15 cellular contexts compared by ENCODE assay signal in the genomic region with DNA sequence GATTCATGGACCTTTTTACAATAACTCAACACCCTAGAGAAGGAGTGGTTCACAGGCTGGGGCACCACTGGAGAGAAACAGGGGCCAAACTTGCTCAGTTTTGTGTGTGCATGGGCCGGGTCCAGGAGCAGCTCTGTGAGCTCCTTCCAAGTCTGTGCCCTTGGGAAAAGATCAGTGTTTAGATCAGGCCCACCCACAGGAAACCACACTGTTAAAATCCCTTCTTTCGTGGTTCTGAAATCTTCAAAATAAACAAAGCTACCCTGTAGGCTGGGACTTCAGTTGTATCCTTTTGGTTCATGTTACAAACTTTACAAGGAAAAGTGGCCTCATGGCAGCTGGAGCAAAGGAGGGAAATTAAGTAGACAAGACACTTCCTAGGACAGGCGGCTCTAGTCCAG.
DNase-seq lines count a peak whose midpoint lies in the region; ATAC-seq, FAIRE-seq and TF ChIP-seq lines count a peak whose summit lies in the region.
"Had no signal": no experiment of that assay in that cellular context is flagged by ENCODE, and none has a peak within 500 bp of the region (broad histone marks: within the 10 kb centered on the region; RNA-seq: fewer than 3 reads in every experiment).

No MANE protein-coding gene starts in this region.

- H3K9me2 ChIP-seq in Loucy (replicated peaks; ENCODE audit: low read depth, low read length) = no peaks in the 10 kb centered on the region

- H3K79me1 ChIP-seq in H1 (ENCODE audit: low read depth, low read length) = no peaks in the 10 kb centered on the region

- H3K27ac ChIP-seq in BLaER1 (no peak overlapping the region), H1 (ENCODE audit: low read depth, low read length) (no peak overlapping the region), gastrocnemius medialis (no peak overlapping the region)
- no peak overlapping the region for H3K27ac ChIP-seq in CD8-positive, alpha-beta T cell (ENCODE audit: low read depth, low read length)
- H3K27ac ChIP-seq: esophagus muscularis mucosa, transverse colon had no signal

- H3K79me2 ChIP-seq in Loucy (ENCODE audit: insufficient read depth, low read length) = no peaks in the 10 kb centered on the region
- no peaks in the 10 kb centered on the region for H3K79me2 ChIP-seq in H1 (ENCODE audit: control insufficient read depth in 1 of 2, insufficient read depth in 2 of 2, low read length in 2 of 2)

- no peak overlapping the region for H2BK20ac ChIP-seq in H1 (ENCODE audit: low read length)

- TF ChIP-seq RAD21 in H1 (IDR thresholded peaks at IDR 0.05 in 1 of 2, conservative IDR thresholded peaks at IDR 0.05 in 1 of 2; ENCODE audit: low read depth in 2 of 2, low read length in 2 of 2) = no peak

- no peak for TF ChIP-seq EP300 in H1 (IDR thresholded peaks at IDR 0.05; ENCODE audit: borderline replicate concordance in 1 of 2, low read depth in 2 of 2, low read length in 2 of 2)

- H2AFZ ChIP-seq in Loucy (ENCODE audit: low read length) (no peak overlapping the region), H1 (ENCODE audit: low read length) (peak overlapping the region; percentile 90)

- H3K4ac ChIP-seq in H1 (replicated peaks; ENCODE audit: insufficient read length, low read depth, low read length) = no peak overlapping the region

- in situ Hi-C loops in gastrocnemius medialis (cut with MboI; ENCODE audit: low sequenced_read_pairs in 4 of 4) = no loop called here

- H4K20me1 ChIP-seq in BLaER1 (no peaks in the 10 kb centered on the region), Loucy (ENCODE audit: insufficient read depth, low read length, poor library complexity, severe bottlenecking) (no peaks in the 10 kb centered on the region), H1 (replicated peaks in 1 of 2; ENCODE audit: control insufficient read depth in 1 of 2, insufficient read depth in 2 of 2, low read length in 2 of 2) (no peaks in the 10 kb centered on the region)

- H3K9me3 ChIP-seq in BLaER1 (peaks cover 9% of the 10 kb centered on the region; the same call in 1 of the 2 replicates), Loucy (ENCODE audit: insufficient read depth, low read depth, low read length) (peaks cover 9% of the 10 kb centered on the region; the same call in 1 of the 2 replicates), H1 (ENCODE audit: insufficient read depth in 2 of 2, low read depth in 1 of 2, low read length in 1 of 2) (no peaks in the 10 kb centered on the region; a peak in 1 of 4 replicates), gastrocnemius medialis (no peaks in the 10 kb centered on the region)
- no peaks in the 10 kb centered on the region for H3K9me3 ChIP-seq in CD8-positive, alpha-beta T cell (ENCODE audit: low read length)
- H3K9me3 ChIP-seq: esophagus muscularis mucosa, transverse colon had no signal

- H3K4me1 ChIP-seq in BLaER1 (peaks cover 29% of the 10 kb centered on the region), Loucy (ENCODE audit: insufficient read depth, low read length, poor library complexity, severe bottlenecking) (peaks cover 54% of the 10 kb centered on the region), H1 (replicated peaks in 1 of 4; ENCODE audit: control insufficient read depth in 3 of 4, insufficient read depth in 4 of 4, low read length in 3 of 4) (no peaks in the 10 kb centered on the region; a peak in 2 of 7 replicates), gastrocnemius medialis (peaks cover 0 to 3% of the 10 kb centered on the region in 2 donors)
- no peaks in the 10 kb centered on the region for H3K4me1 ChIP-seq in CD8-positive, alpha-beta T cell (ENCODE audit: insufficient read depth, low read length)

- H3K9ac ChIP-seq in BLaER1 (peak overlapping the region; percentile 33; the same call in 1 of the 2 replicates), Loucy (ENCODE audit: low read depth, low read length, poor library complexity, severe bottlenecking) (peak overlapping the region; percentile 64), H1 (replicated peaks in 1 of 4; ENCODE audit: extremely low read depth in 1 of 4, low read depth in 3 of 4, low read length in 3 of 4) (no peak overlapping the region)

- peaks cover 34% of the 10 kb centered on the region for H3K27me3 Mint-ChIP-seq in nephron (ENCODE audit: low read depth)
- peaks cover 2% of the 10 kb centered on the region for H3K27me3 Mint-ChIP-seq in CD8-positive, alpha-beta T cell (ENCODE audit: low read depth)

- no peak overlapping the region for H2BK120ac ChIP-seq in H1 (replicated peaks; ENCODE audit: low read depth, low read length)

- H2BK5ac ChIP-seq in H1 (ENCODE audit: low read depth, low read length) = no peak overlapping the region

- no peak overlapping the region for H2AK5ac ChIP-seq in H1 (ENCODE audit: low read depth, low read length)

- TF ChIP-seq POLR2A in H1 (IDR thresholded peaks at IDR 0.05; ENCODE audit: control extremely low read depth in 1 of 2, low read depth in 2 of 2, low read length in 2 of 2) (no peak), gastrocnemius medialis (IDR thresholded peaks at IDR 0.05) (no peak)

- H3K27ac Mint-ChIP-seq in nephron = peak overlapping the region; percentile 2 to 68 (median 67)
- H3K27ac Mint-ChIP-seq in CD8-positive, alpha-beta T cell = no peak overlapping the region

- H3K56ac ChIP-seq in H1 (replicated peaks; ENCODE audit: insufficient read length, low read depth, low read length) = no peak overlapping the region

- no peak overlapping the region for H4K8ac ChIP-seq in H1 (ENCODE audit: extremely low read depth, insufficient read depth, low read length)

- H3K4me3 ChIP-seq in BLaER1 (no peak overlapping the region), Loucy (ENCODE audit: low read length, poor library complexity, severe bottlenecking) (peak overlapping the region; percentile 9), H1 (ENCODE audit: extremely low read depth in 1 of 4, insufficient read depth in 2 of 4, low read depth in 3 of 4, low read length in 4 of 4) (no peak overlapping the region), gastrocnemius medialis (no peak overlapping the region), H7 (ENCODE audit: insufficient read depth, low read depth, low read length) (no peak overlapping the region)
- no peak overlapping the region for H3K4me3 ChIP-seq in CD8-positive, alpha-beta T cell (ENCODE audit: low read depth, low read length)
- H3K4me3 ChIP-seq: esophagus muscularis mucosa, transverse colon had no signal

- H3K4me3 Mint-ChIP-seq in nephron = peak overlapping the region in 1 of 3 experiments; percentile 19
- H3K4me3 Mint-ChIP-seq in CD8-positive, alpha-beta T cell = no peak overlapping the region

- H2BK12ac ChIP-seq in H1 (ENCODE audit: low read depth, low read length) = no peak overlapping the region

- no peak overlapping the region for H3K18ac ChIP-seq in H1 (ENCODE audit: extremely low read depth, low read length)

- no peak overlapping the region for H4K91ac ChIP-seq in H1 (replicated peaks; ENCODE audit: insufficient read length, low read length)

- H3K14ac ChIP-seq in H1 (ENCODE audit: insufficient read length) = no peak overlapping the region

- no peaks in the 10 kb centered on the region for H3F3A ChIP-seq in Loucy (ENCODE audit: low read depth)

- TF ChIP-seq CTCF in Loucy (conservative IDR thresholded peaks at IDR 0.05; ENCODE audit: low read length) = no peak
- TF ChIP-seq CTCF in H1 (IDR thresholded peaks at IDR 0.05; ENCODE audit: control extremely low read depth in 1 of 3, insufficient read depth in 1 of 3, low read depth in 1 of 3, low read length in 3 of 3) = no peak
- no peak for TF ChIP-seq CTCF in nephron (IDR thresholded peaks at IDR 0.05; ENCODE audit: unreplicated experiment in 3 of 3)
- TF ChIP-seq CTCF in CD8-positive, alpha-beta T cell (IDR thresholded peaks at IDR 0.05) = no peak
- no peak for TF ChIP-seq CTCF in gastrocnemius medialis (IDR thresholded peaks at IDR 0.05 in 4 of 5, conservative IDR thresholded peaks at IDR 0.05 in 1 of 5)

- no peaks in the 10 kb centered on the region for H3K36me3 Mint-ChIP-seq in nephron (ENCODE audit: low read depth)
- no peaks in the 10 kb centered on the region for H3K36me3 Mint-ChIP-seq in CD8-positive, alpha-beta T cell

- no peak overlapping the region for H4K5ac ChIP-seq in H1 (ENCODE audit: insufficient read length, low read depth, low read length)

- H3K4me2 ChIP-seq in BLaER1 = peak overlapping the region; percentile 76
- H3K4me2 ChIP-seq in Loucy (ENCODE audit: low read depth, low read length, poor library complexity, severe bottlenecking) = peak overlapping the region; percentile 44
- no peak overlapping the region for H3K4me2 ChIP-seq in H1 (ENCODE audit: insufficient read depth in 1 of 2, low read depth in 2 of 2, low read length in 2 of 2)

- H2BK15ac ChIP-seq in H1 (ENCODE audit: low read length) = no peak overlapping the region

- H3K23ac ChIP-seq in H1 (ENCODE audit: insufficient read length) = no peak overlapping the region

- CTCF ChIA-PET in H1 (lab: Charles Lee; ENCODE audit: partially characterized antibody) = interaction anchor here (0.9 to 2.3 kb wide), 10 partner anchors 10 to 985 kb away, joined by 3 to 7 read pairs (median 4); no protein-coding TSS in a partner anchor
- CTCF ChIA-PET in CD8-positive, alpha-beta T cell (lab: Charles Lee) = interaction anchor here (0.6 to 1.3 kb wide), 4 partner anchors 67 to 729 kb away, joined by 3 to 4 read pairs (median 3); no protein-coding TSS in a partner anchor

- no peaks in the 10 kb centered on the region for H3K23me2 ChIP-seq in H1 (ENCODE audit: low read depth, low read length)

- H3K36me3 ChIP-seq in BLaER1 (no peaks in the 10 kb centered on the region), Loucy (ENCODE audit: insufficient read depth, low read length) (peaks cover 3% of the 10 kb centered on the region; the same call in 1 of the 2 replicates), H1 (ENCODE audit: control insufficient read depth in 2 of 4, insufficient read depth in 4 of 4, low read length in 3 of 4) (no peaks in the 10 kb centered on the region), gastrocnemius medialis (no peaks in the 10 kb centered on the region), H7 (replicated peaks; ENCODE audit: control insufficient read depth, insufficient read depth, low read length) (no peaks in the 10 kb centered on the region)
- no peaks in the 10 kb centered on the region for H3K36me3 ChIP-seq in CD8-positive, alpha-beta T cell (ENCODE audit: insufficient read depth, low read length)
- H3K36me3 ChIP-seq: esophagus muscularis mucosa, transverse colon had no signal

- DNase-seq in H1 (ENCODE audit: low read depth in 1 of 2, low spot score in 2 of 2) (no peak), NCI-H526 treated with DMSO at 0.1 percent for 48 hours (lab: John Stamatoyannopoulos, UW) (no peak), gastrocnemius medialis (no peak), H7 (no peak)
- no peak for DNase-seq in CD8-positive, alpha-beta T cell
- DNase-seq: activated CD4-positive, alpha-beta T cell treated with anti-CD3 and anti-CD28 coated beads, Interleukin-2, amount 50 U/mL, for 4 hours; dermis blood vessel endothelial cell; NCI-H510A; stimulated activated CD4-positive, alpha-beta T cell treated with anti-CD3 and anti-CD28 coated beads, Interleukin-2, amount 100 ng/mL, for 48 hours; transverse colon had no signal

- peaks cover 2% of the 10 kb centered on the region for H3K9me3 Mint-ChIP-seq in nephron
- H3K9me3 Mint-ChIP-seq in CD8-positive, alpha-beta T cell = no peaks in the 10 kb centered on the region

- no peak for ATAC-seq in CD8-positive, alpha-beta T cell
- ATAC-seq in gastrocnemius medialis = no peak

- no peak for FAIRE-seq in H1 (lab: Jason Lieb, UNC)
- FAIRE-seq: TTC549 had no signal

- intact Hi-C loops in CD8-positive, alpha-beta T cell (cut with DNase I, micrococcal nuclease) = loop anchor here in 1 of 2 experiments (2.0 to 5.0 kb wide), 2 partner anchors 693 to 716 kb away; no protein-coding TSS in a partner anchor
- intact Hi-C loops in gastrocnemius medialis (cut with DNase I; ENCODE audit: low total_unique reads) = no loop called here

- POLR2A ChIA-PET in H1 (lab: Charles Lee; ENCODE audit: partially characterized antibody) = no interaction called here
- POLR2A ChIA-PET in CD8-positive, alpha-beta T cell (lab: Charles Lee) = no interaction called here

- peaks cover 27% of the 10 kb centered on the region for H3K4me1 Mint-ChIP-seq in nephron
- H3K4me1 Mint-ChIP-seq in CD8-positive, alpha-beta T cell (ENCODE audit: low read depth) = no peaks in the 10 kb centered on the region

- 84% methylated on average over 3 of the region's 3 CpGs; no CpG with 5 or more reads in 1 of the 2 experiments for WGBS in H1 (ENCODE audit: extremely low coverage in 1 of 2, insufficient coverage in 1 of 2, insufficient read length in 1 of 2, insufficient replicate concordance in 2 of 2, low coverage in 1 of 2, low lambda C conversion rate in 2 of 2, missing lambda C conversion rate in 1 of 2), 2 experiments

- H3K27me3 ChIP-seq in BLaER1 (no peaks in the 10 kb centered on the region), Loucy (ENCODE audit: insufficient read depth, low read length, poor library complexity, severe bottlenecking) (no peaks in the 10 kb centered on the region), H1 (replicated peaks in 1 of 4; ENCODE audit: control insufficient read depth in 3 of 4, extremely low read depth in 1 of 4, insufficient read depth in 3 of 4, low read length in 3 of 4) (no peaks in the 10 kb centered on the region), gastrocnemius medialis (no peaks in the 10 kb centered on the region), H7 (ENCODE audit: control insufficient read depth, insufficient read depth, low read length) (no peaks in the 10 kb centered on the region)
- H3K27me3 ChIP-seq in CD8-positive, alpha-beta T cell (ENCODE audit: insufficient read depth, low read length) = no peaks in the 10 kb centered on the region
- H3K27me3 ChIP-seq: esophagus muscularis mucosa, transverse colon had no signal

Comparison
In these comparisons a context has a peak if more than half of its experiments do, and no peak if none do; other contexts are left out.
1. H3K4me2 ChIP-seq: peak in BLaER1 (single experiment) and Loucy (single experiment); none in H1 (0 of 2).
2. H3K9ac ChIP-seq: peak in BLaER1 (single experiment) and Loucy (single experiment); none in H1 (0 of 4).